Comparison of ENCODE assay signal across 16 cellular contexts in genomic region chr14:99420711-99421110, GRCh38. TPM values are rescaled to one million over a fixed set of nuclear protein-coding genes. Genes with fewer than 3 reads are reported as not detected.
DNase-seq lines count a peak whose midpoint lies in the region; ATAC-seq and TF ChIP-seq lines count a peak whose summit lies in the region.
"Had no signal": no experiment of that assay in that cellular context is flagged by ENCODE, and none has a peak within 500 bp of the region (broad histone marks: within the 10 kb centered on the region; RNA-seq: fewer than 3 reads in every experiment).

No MANE protein-coding gene starts in this region.

- no peak overlapping the region for H3K27ac ChIP-seq in CD8-positive, alpha-beta T cell (ENCODE audit: low read depth, low read length)
- H3K27ac ChIP-seq in colonic mucosa (no peak overlapping the region), left lung (no peak overlapping the region)
- H3K27ac ChIP-seq: HL-60 had no signal

- TF ChIP-seq CTCF in CD8-positive, alpha-beta T cell (IDR thresholded peaks at IDR 0.05): no peak
- TF ChIP-seq CTCF in GM12865 (IDR thresholded peaks at IDR 0.05; ENCODE audit: insufficient read depth, low read depth, low read length, missing control alignments) (no peak), colonic mucosa (IDR thresholded peaks at IDR 0.05) (no peak), left lung (IDR thresholded peaks at IDR 0.05) (no peak)

- no peaks in the 10 kb centered on the region for H3K9me3 ChIP-seq in CD8-positive, alpha-beta T cell (ENCODE audit: low read length)
- H3K9me3 ChIP-seq in colonic mucosa (no peaks in the 10 kb centered on the region), left lung (no peaks in the 10 kb centered on the region)
- H3K9me3 ChIP-seq: BE2C had no signal

- no peak for DNase-seq in CD8-positive, alpha-beta T cell
- peak; percentile 9 for DNase-seq in GM12865 (ENCODE audit: low read depth)
- peak; percentile 77 for DNase-seq in colonic mucosa
- DNase-seq in left lung: peak in 1 of 2 donors; percentile 69
- no peak for DNase-seq in cerebellum (ENCODE audit: low spot score)
- no peak for DNase-seq in NCI-H128 (lab: John Stamatoyannopoulos, UW; ENCODE audit: unreplicated experiment)
- DNase-seq: activated CD4-positive, alpha-beta T cell treated with anti-CD3 and anti-CD28 coated beads for 1 hour; amniotic stem cell; BE2C; NCI-H2171 treated with DMSO at 0.1 percent for 48 hours; PC-3; right cardiac atrium had no signal

- H3K4me1 Mint-ChIP-seq in CD8-positive, alpha-beta T cell (ENCODE audit: low read depth): peaks cover 12% of the 10 kb centered on the region

- H3K4me1 ChIP-seq in CD8-positive, alpha-beta T cell (ENCODE audit: insufficient read depth, low read length): no peaks in the 10 kb centered on the region
- no peaks in the 10 kb centered on the region for H3K4me1 ChIP-seq in colonic mucosa
- H3K4me1 ChIP-seq in left lung: peaks cover 5 to 13% of the 10 kb centered on the region in 2 donors
- H3K4me1 ChIP-seq: BE2C had no signal

- no peak overlapping the region for H3K4me3 ChIP-seq in CD8-positive, alpha-beta T cell (ENCODE audit: low read depth, low read length)
- no peak overlapping the region for H3K4me3 ChIP-seq in GM12865 (ENCODE audit: low read depth, low read length)
- no peak overlapping the region for H3K4me3 ChIP-seq in colonic mucosa
- no peak overlapping the region for H3K4me3 ChIP-seq in left lung

- no peaks in the 10 kb centered on the region for H3K27me3 Mint-ChIP-seq in CD8-positive, alpha-beta T cell (ENCODE audit: low read depth)
- H3K27me3 Mint-ChIP-seq: dendritic cell treated with granulocyte-macrophage colony-stimulating factor and Interleukin-4, amounts not matched to agents 40 ng/mL and 50 ng/mL, for 4 days had no signal

- no peak for ATAC-seq in CD8-positive, alpha-beta T cell
- ATAC-seq in left lung (peak; percentile 10), HG03196 (IDR thresholded peaks at IDR 0.05; ENCODE audit: unreplicated experiment) (no peak), HG03520 (IDR thresholded peaks at IDR 0.05; ENCODE audit: unreplicated experiment) (no peak)
- ATAC-seq: PC-3, right cardiac atrium had no signal

- H3K27me3 ChIP-seq in CD8-positive, alpha-beta T cell (ENCODE audit: insufficient read depth, low read length): no peaks in the 10 kb centered on the region
- H3K27me3 ChIP-seq in colonic mucosa (no peaks in the 10 kb centered on the region), left lung (no peaks in the 10 kb centered on the region)
- H3K27me3 ChIP-seq: BE2C had no signal

- H3K36me3 ChIP-seq in CD8-positive, alpha-beta T cell (ENCODE audit: insufficient read depth, low read length): no peaks in the 10 kb centered on the region
- H3K36me3 ChIP-seq in colonic mucosa (no peaks in the 10 kb centered on the region), left lung (peaks cover 0 to 6% of the 10 kb centered on the region in 2 donors)
- H3K36me3 ChIP-seq: BE2C had no signal

- POLR2A ChIA-PET in CD8-positive, alpha-beta T cell (lab: Charles Lee): no interaction called here

- H3K27ac Mint-ChIP-seq in CD8-positive, alpha-beta T cell: peak overlapping the region; percentile 62
- H3K27ac Mint-ChIP-seq: dendritic cell treated with granulocyte-macrophage colony-stimulating factor and Interleukin-4, amounts not matched to agents 40 ng/mL and 50 ng/mL, for 4 days had no signal

- peaks cover 19% of the 10 kb centered on the region for H3K36me3 Mint-ChIP-seq in CD8-positive, alpha-beta T cell

- H3K9me3 Mint-ChIP-seq in CD8-positive, alpha-beta T cell: no peaks in the 10 kb centered on the region
- H3K9me3 Mint-ChIP-seq: dendritic cell treated with granulocyte-macrophage colony-stimulating factor and Interleukin-4, amounts not matched to agents 40 ng/mL and 50 ng/mL, for 4 days had no signal

- intact Hi-C loops in CD8-positive, alpha-beta T cell (cut with DNase I, micrococcal nuclease): no loop called here
- intact Hi-C loops in colonic mucosa (cut with DNase I) (no loop called here), left lung (cut with DNase I) (no loop called here)

- CTCF ChIA-PET in CD8-positive, alpha-beta T cell (lab: Charles Lee): interaction anchor here (0.8 kb wide), 1 partner anchor 32 kb away, joined by 3 read pairs; no protein-coding TSS in a partner anchor

- no peak overlapping the region for H3K9ac ChIP-seq in colonic mucosa (ENCODE audit: low read depth in 2 of 2, low read length in 2 of 2)

- H3K4me3 Mint-ChIP-seq in CD8-positive, alpha-beta T cell: no peak overlapping the region
- H3K4me3 Mint-ChIP-seq: dendritic cell treated with granulocyte-macrophage colony-stimulating factor and Interleukin-4, amounts not matched to agents 40 ng/mL and 50 ng/mL, for 4 days had no signal

RNA-seq across cellular contexts. Expression of gene SETD3, which starts 59.9 kb away (rescaled TPM):
- total RNA-seq in CD8-positive, alpha-beta T cell: 10 to 100 TPM; 40.3 to 45.6 TPM
- 10 to 100 TPM; 60.0 to 69.4 TPM for total RNA-seq in colonic mucosa
- 10 to 100 TPM; 69.1 to 78.7 TPM for total RNA-seq in left lung
- total RNA-seq in cerebellum: 44.9 TPM

Comparison
In these comparisons a context has a peak if more than half of its experiments do, and no peak if none do; other contexts are left out.
1. DNase-seq: peak in GM12865 (single experiment) and colonic mucosa (single experiment); none in CD8-positive, alpha-beta T cell (0 of 7), cerebellum (single experiment) and NCI-H128 (single experiment).